Comparison of ENCODE assay signal across 8 cellular contexts in genomic region chr4:168917150-168917779, GRCh38.
DNase-seq lines count a peak whose midpoint lies in the region; ATAC-seq and TF ChIP-seq lines count a peak whose summit lies in the region.

No MANE protein-coding gene starts in this region.

- no peaks in the 10 kb centered on the region for H3K27me3 ChIP-seq in NT2/D1 (ENCODE audit: insufficient read depth, insufficient read length)

- H3K9ac ChIP-seq in NT2/D1 (ENCODE audit: insufficient read length, low read depth): no peak overlapping the region

- TF ChIP-seq CTCF in epithelial cell of esophagus (IDR thresholded peaks at IDR 0.05; ENCODE audit: insufficient read depth, low read depth, low read length, missing control alignments): peak; percentile 41

- ATAC-seq in GM19351 (IDR thresholded peaks at IDR 0.05; ENCODE audit: unreplicated experiment) (peak; percentile 66), HG03196 (IDR thresholded peaks at IDR 0.05; ENCODE audit: unreplicated experiment) (no peak), HG03097 (IDR thresholded peaks at IDR 0.05; ENCODE audit: low FRiP score, unreplicated experiment) (no peak)

- no peaks in the 10 kb centered on the region for H3K9me3 ChIP-seq in NT2/D1 (ENCODE audit: insufficient read depth, low read length)

- H3K36me3 ChIP-seq in NT2/D1 (ENCODE audit: insufficient read depth, insufficient read length, low read length): peaks cover 53% of the 10 kb centered on the region

- DNase-seq in AG20443 (ENCODE audit: low spot score) (peak; percentile 50), NT2/D1 (ENCODE audit: low read depth, low spot score) (peak; percentile 18), epithelial cell of esophagus (ENCODE audit: low read depth) (peak; percentile 39), pons (ENCODE audit: low spot score) (peak; percentile 39)
- DNase-seq in activated CD4-positive, alpha-beta T cell treated with anti-CD3 and anti-CD28 coated beads for 4 hours: no peak

- H3K4me3 ChIP-seq in NT2/D1 (ENCODE audit: insufficient read length, low read depth) (no peak overlapping the region), epithelial cell of esophagus (ENCODE audit: low read length) (no peak overlapping the region)

- H3K4me1 ChIP-seq in NT2/D1 (ENCODE audit: insufficient read depth, insufficient read length): no peaks in the 10 kb centered on the region

Comparison
In these comparisons a context has a peak if more than half of its experiments do, and no peak if none do; other contexts are left out.
1. DNase-seq: peak in AG20443 (single experiment), NT2/D1 (single experiment), epithelial cell of esophagus (single experiment) and pons (single experiment); none in activated CD4-positive, alpha-beta T cell treated with anti-CD3 and anti-CD28 coated beads for 4 hours (0 of 2).